In genomic region chr11:72483412-72484186, GRCh38 we compare ENCODE assay signal across 8 cellular contexts. TPM values are rescaled to one million over a fixed set of nuclear protein-coding genes. Genes with fewer than 3 reads are reported as not detected.
DNase-seq lines count a peak whose midpoint lies in the region; ATAC-seq, FAIRE-seq and TF ChIP-seq lines count a peak whose summit lies in the region.

No MANE protein-coding gene starts in this region.

- peaks cover 0 to 12% (median 9%) of the 10 kb centered on the region in 5 donors for H3K27me3 Mint-ChIP-seq in naive thymus-derived CD4-positive, alpha-beta T cell

- H3K4me3 ChIP-seq in BLaER1: no peak overlapping the region
- H3K4me3 ChIP-seq in endothelial cell of umbilical vein (replicated peaks in 1 of 3; ENCODE audit: insufficient read depth in 1 of 3, low read depth in 1 of 3, low read length in 3 of 3): no peak overlapping the region
- H3K4me3 ChIP-seq in naive thymus-derived CD4-positive, alpha-beta T cell (ENCODE audit: low read length): no peak overlapping the region

- no peaks in the 10 kb centered on the region for H3K9me1 ChIP-seq in endothelial cell of umbilical vein (replicated peaks; ENCODE audit: control insufficient read depth, extremely low read depth, insufficient read depth, low read length)

- H3K36me3 Mint-ChIP-seq in naive thymus-derived CD4-positive, alpha-beta T cell: peaks cover 0 to 3% (median 0%) of the 10 kb centered on the region in 5 donors

- H3K36me3 ChIP-seq in BLaER1 (no peaks in the 10 kb centered on the region), endothelial cell of umbilical vein (ENCODE audit: control insufficient read depth in 2 of 2, extremely low read depth in 1 of 2, insufficient read depth in 2 of 2, low read length in 2 of 2) (no peaks in the 10 kb centered on the region)
- no peaks in the 10 kb centered on the region for H3K36me3 ChIP-seq in naive thymus-derived CD4-positive, alpha-beta T cell (ENCODE audit: control insufficient read depth in 2 of 3, insufficient read depth in 3 of 3, low read length in 3 of 3)

- intact Hi-C loops in endothelial cell of umbilical vein (cut with micrococcal nuclease) (no loop called here), posterior cingulate gyrus (cut with DNase I) (loop anchor here (2.0 to 5.0 kb wide), 2 partner anchors 159 to 199 kb away; no protein-coding TSS in a partner anchor)
- intact Hi-C loops in naive thymus-derived CD4-positive, alpha-beta T cell (cut with micrococcal nuclease): no loop called here

- H4K20me1 ChIP-seq in BLaER1: no peaks in the 10 kb centered on the region
- H4K20me1 ChIP-seq in endothelial cell of umbilical vein (replicated peaks; ENCODE audit: control insufficient read depth, extremely low read depth, insufficient read depth, low read length): no peaks in the 10 kb centered on the region

- CTCF ChIA-PET in endothelial cell of umbilical vein (lab: Charles Lee): interaction anchor here (0.6 to 1.7 kb wide), 8 partner anchors 12 to 200 kb away, joined by 3 to 17 read pairs (median 3); no protein-coding TSS in a partner anchor
- CTCF ChIA-PET in naive thymus-derived CD4-positive, alpha-beta T cell (lab: Charles Lee): no interaction called here

- dilution Hi-C loops in endothelial cell of umbilical vein (cut with MboI; ENCODE audit: extremely low pct_ligation_motif_present, low sequenced_read_pairs): no loop called here

- no TSS peak for BruUV-seq in endothelial cell of umbilical vein (replicated peaks; lab: Mats Ljungman, UMichigan)

- H2AFZ ChIP-seq in endothelial cell of umbilical vein (ENCODE audit: low read depth, low read length): peak overlapping the region; percentile 52

- H3K27me3 ChIP-seq in BLaER1 (no peaks in the 10 kb centered on the region), endothelial cell of umbilical vein (ENCODE audit: control insufficient read depth in 2 of 2, insufficient read depth in 2 of 2, low read length in 2 of 2) (peaks cover 10 to 11% of the 10 kb centered on the region in 2 experiments)
- no peaks in the 10 kb centered on the region for H3K27me3 ChIP-seq in naive thymus-derived CD4-positive, alpha-beta T cell (ENCODE audit: control insufficient read depth in 2 of 2, insufficient read depth in 2 of 2, low read length in 2 of 2)

- H3K4me1 Mint-ChIP-seq in naive thymus-derived CD4-positive, alpha-beta T cell: peaks cover 0 to 14% (median 7%) of the 10 kb centered on the region in 7 donors

- H3K4me3 Mint-ChIP-seq in naive thymus-derived CD4-positive, alpha-beta T cell: peak overlapping the region in 2 of 10 donors; percentile 23 to 59

- no peaks in the 10 kb centered on the region for H3K9me3 Mint-ChIP-seq in naive thymus-derived CD4-positive, alpha-beta T cell

- no peaks in the 10 kb centered on the region for H3K79me2 ChIP-seq in endothelial cell of umbilical vein (ENCODE audit: control insufficient read depth, insufficient read depth, low read length)

- H3K9me3 ChIP-seq in BLaER1 (no peaks in the 10 kb centered on the region), endothelial cell of umbilical vein (replicated peaks; ENCODE audit: control insufficient read depth, insufficient read depth, low read length) (no peaks in the 10 kb centered on the region)
- no peaks in the 10 kb centered on the region for H3K9me3 ChIP-seq in naive thymus-derived CD4-positive, alpha-beta T cell (ENCODE audit: control insufficient read depth in 2 of 3, low read length in 3 of 3)

- no peak for TF ChIP-seq POLR2A in endothelial cell of umbilical vein (IDR thresholded peaks at IDR 0.05; ENCODE audit: low read depth, low read length)

- H3K4me1 ChIP-seq in BLaER1 (peaks cover 5% of the 10 kb centered on the region; the same call in 1 of the 2 replicates), endothelial cell of umbilical vein (ENCODE audit: control insufficient read depth, extremely low read depth, insufficient read depth, low read length) (peaks cover 10% of the 10 kb centered on the region)
- peaks cover 0 to 4% of the 10 kb centered on the region in 2 donors for H3K4me1 ChIP-seq in naive thymus-derived CD4-positive, alpha-beta T cell (ENCODE audit: control insufficient read depth in 2 of 2, insufficient read depth in 2 of 2, low read length in 2 of 2)

- peak overlapping the region in 3 of 9 donors; percentile 21 to 71 (median 26) for H3K27ac Mint-ChIP-seq in naive thymus-derived CD4-positive, alpha-beta T cell

- FAIRE-seq in endothelial cell of umbilical vein (lab: Jason Lieb, UNC): peak; percentile 61

- ATAC-seq in naive thymus-derived CD4-positive, alpha-beta T cell: peak; percentile 64
- ATAC-seq in GM21737 (IDR thresholded peaks at IDR 0.05; ENCODE audit: unreplicated experiment): no peak
- no peak for ATAC-seq in HG03280 (IDR thresholded peaks at IDR 0.05; ENCODE audit: unreplicated experiment)

- H3K9ac ChIP-seq in BLaER1: no peak overlapping the region
- H3K9ac ChIP-seq in endothelial cell of umbilical vein (replicated peaks; ENCODE audit: extremely low read depth, insufficient read depth, low read length): no peak overlapping the region

- H3K27ac ChIP-seq in BLaER1 (no peak overlapping the region), endothelial cell of umbilical vein (ENCODE audit: insufficient read depth, low read depth, low read length) (peak overlapping the region; percentile 55)
- H3K27ac ChIP-seq in naive thymus-derived CD4-positive, alpha-beta T cell (ENCODE audit: low read depth, low read length): no peak overlapping the region

- no peak for TF ChIP-seq CTCF in endothelial cell of umbilical vein (IDR thresholded peaks at IDR 0.05; ENCODE audit: extremely low read depth in 1 of 2, insufficient read depth in 1 of 2, low read depth in 1 of 2, low read length in 2 of 2)

- H3K4me2 ChIP-seq in BLaER1 (peak overlapping the region; percentile 17; the same call in 1 of the 2 replicates), endothelial cell of umbilical vein (ENCODE audit: insufficient read depth, low read length) (peak overlapping the region; percentile 10)

- DNase-seq in NOMO-1 treated with dmso at 0.1 percent for 144 hours (lab: John Stamatoyannopoulos, UW; ENCODE audit: unreplicated experiment) (peak; percentile 64), endothelial cell of umbilical vein (ENCODE audit: low read depth, low spot score) (peak; percentile 92), posterior cingulate gyrus (no peak), NCI-H345 treated with DMSO at 0.1 percent for 48 hours (lab: John Stamatoyannopoulos, UW; ENCODE audit: unreplicated experiment) (no peak)
- DNase-seq in naive thymus-derived CD4-positive, alpha-beta T cell: peak in 1 of 9 donors; percentile 12

- POLR2A ChIA-PET in endothelial cell of umbilical vein (lab: Charles Lee): no interaction called here
- POLR2A ChIA-PET in naive thymus-derived CD4-positive, alpha-beta T cell (lab: Charles Lee): no interaction called here

TF ChIP-seq in endothelial cell of umbilical vein, 7 proteins besides CTCF, POLR2A, EP300 and RAD21:
- TF ChIP-seq GATA2 (IDR thresholded peaks at IDR 0.05; ENCODE audit: insufficient read depth, insufficient read length, low read depth, low read length) (no peak), MYC (IDR thresholded peaks at IDR 0.05; ENCODE audit: low read depth, low read length) (no peak), FOS (IDR thresholded peaks at IDR 0.05; ENCODE audit: borderline replicate concordance, insufficient read depth, low read length) (peak; percentile 43), JUN (IDR thresholded peaks at IDR 0.05; ENCODE audit: borderline replicate concordance, insufficient read depth, insufficient read length, low read depth) (peak; percentile 71), MAX (IDR thresholded peaks at IDR 0.05; ENCODE audit: insufficient read depth, insufficient read length) (no peak), POLR2AphosphoS5 (IDR thresholded peaks at IDR 0.05; ENCODE audit: insufficient read depth, low read depth, low read length) (peak; percentile 16)

RNA-seq across cellular contexts. Expression of gene CLPB, which starts 49.3 kb away (rescaled TPM):
- 31.5 and 32.6 TPM in 2 replicates for total RNA-seq in endothelial cell of umbilical vein
- 18.1 and 18.6 TPM in 2 replicates for polyA plus RNA-seq in endothelial cell of umbilical vein
- 19.3 and 24.7 TPM in 2 replicates for polyA plus RNA-seq in endothelial cell of umbilical vein (2011; cell fraction: cytosol; rRNA removed)
- polyA plus RNA-seq in endothelial cell of umbilical vein (2011; cell fraction: nucleus; rRNA removed): 29.4 and 31.7 TPM in 2 replicates
- polyA plus RNA-seq in endothelial cell of umbilical vein (2012): 29.2 and 34.3 TPM in 2 replicates
- polyA minus RNA-seq in endothelial cell of umbilical vein: 63.1 and 73.4 TPM in 2 replicates
- 56.2 TPM for polyA minus RNA-seq in endothelial cell of umbilical vein (2011; cell fraction: cytosol; rRNA and poly(A)+ RNA removed)
- polyA minus RNA-seq in endothelial cell of umbilical vein (2011; cell fraction: nucleus; rRNA and poly(A)+ RNA removed): 24.1 and 39.1 TPM in 2 replicates
- total RNA-seq in naive thymus-derived CD4-positive, alpha-beta T cell: 10 to 100 TPM; 14.3 to 24.2 (median 17.9) TPM
- 1 to 10 TPM; 4.9 to 7.4 TPM for polyA plus RNA-seq in naive thymus-derived CD4-positive, alpha-beta T cell

Comparison
In these comparisons a context has a peak if more than half of its experiments do, and no peak if none do; other contexts are left out.
1. DNase-seq: peak in NOMO-1 treated with dmso at 0.1 percent for 144 hours (single experiment) and endothelial cell of umbilical vein (single experiment); none in posterior cingulate gyrus (0 of 10) and NCI-H345 treated with DMSO at 0.1 percent for 48 hours (single experiment).